19 cellular contexts compared by ENCODE assay signal in genomic region chr7:123114288-123114687, GRCh38.
"Had no signal": no experiment of that assay in that cellular context is flagged by ENCODE, and none has a peak within 500 bp of the region (broad histone marks: within the 10 kb centered on the region; RNA-seq: fewer than 3 reads in every experiment).

No MANE protein-coding gene starts in this region.

- H3K4me3 ChIP-seq: MG63 had no signal

- DNase-seq: Karpas-422, KG1, MG63, NCI-H1092 treated with DMSO at 0.1 percent for 48 hours, NCI-H1436, NCI-H187, NCI-H2029, NCI-H2081 treated with DMSO at 0.1 percent for 48 hours, NCI-H2171, NCI-H226, NCI-H446, NCI-H510A, NCI-H524 treated with DMSO at 0.1 percent for 48 hours, NCI-H69, NCI-H774, SHP77, SK-N-SH, SW 1271 had no signal

- H3K27me3 ChIP-seq: MG63 had no signal

- H3K36me3 ChIP-seq: MG63 had no signal

- H3K9me3 ChIP-seq: MG63, SK-N-SH had no signal

- H3K27ac ChIP-seq: RWPE1 had no signal

- H3K4me2 ChIP-seq: SK-N-SH had no signal

- H3K9ac ChIP-seq: SK-N-SH had no signal
